In genomic region chr17:60305141-60305540, GRCh38 we compare ENCODE assay signal across 9 cellular contexts.
DNase-seq lines count a peak whose midpoint lies in the region; ATAC-seq and TF ChIP-seq lines count a peak whose summit lies in the region.
"Had no signal": no experiment of that assay in that cellular context is flagged by ENCODE, and none has a peak within 500 bp of the region (broad histone marks: within the 10 kb centered on the region; RNA-seq: fewer than 3 reads in every experiment).

No MANE protein-coding gene starts in this region.

- H3K27ac ChIP-seq in SU-DHL-6 (ENCODE audit: low read depth, low read length) = no peak overlapping the region
- H3K27ac ChIP-seq: cardiac muscle cell had no signal

- no peaks in the 10 kb centered on the region for H4K20me1 ChIP-seq in SU-DHL-6 (ENCODE audit: low read depth, low read length)

- H3K9me2 ChIP-seq in SU-DHL-6 (replicated peaks; ENCODE audit: insufficient read depth, low read length) = no peaks in the 10 kb centered on the region

- TF ChIP-seq CTCF in SU-DHL-6 (IDR thresholded peaks at IDR 0.05; ENCODE audit: insufficient read depth, low read length, poor library complexity, severe bottlenecking) = no peak

- DNase-seq in left lobe of liver (ENCODE audit: low spot score) = no peak
- DNase-seq in A172 (ENCODE audit: low spot score) = no peak
- no peak for DNase-seq in SK-N-DZ (ENCODE audit: low spot score)
- no peak for DNase-seq in cortex of kidney (lab: John Stamatoyannopoulos, UW)

- H3K27me3 ChIP-seq in SU-DHL-6 (ENCODE audit: low read length) = no peaks in the 10 kb centered on the region
- H3K27me3 ChIP-seq: cardiac muscle cell had no signal

- ATAC-seq in GM18505 (IDR thresholded peaks at IDR 0.05; ENCODE audit: unreplicated experiment) = peak; percentile 68
- ATAC-seq in HG02678 (IDR thresholded peaks at IDR 0.05; ENCODE audit: unreplicated experiment) = peak; percentile 48
- peak; percentile 59 for ATAC-seq in left lobe of liver
- ATAC-seq in SK-N-SH treated with all-trans-retinoic acid at 6 μM for 48 hours = no peak

- no peak overlapping the region for H3K9ac ChIP-seq in SU-DHL-6 (ENCODE audit: low read length)

- peak overlapping the region; percentile 23 for H3K4me2 ChIP-seq in SU-DHL-6 (ENCODE audit: low read depth, low read length, poor library complexity, severe bottlenecking)

- H2AFZ ChIP-seq in SU-DHL-6 (ENCODE audit: low read depth, low read length, severe bottlenecking) = peak overlapping the region; percentile 25

- H3K4me3 ChIP-seq in SU-DHL-6 (ENCODE audit: insufficient read depth, low read length, poor library complexity, severe bottlenecking) = no peak overlapping the region
- H3K4me3 ChIP-seq: cardiac muscle cell had no signal

- H3K36me3 ChIP-seq in SU-DHL-6 (ENCODE audit: low read length) = no peaks in the 10 kb centered on the region
- H3K36me3 ChIP-seq: cardiac muscle cell had no signal

- TF ChIP-seq POLR2A in GM18505 (IDR thresholded peaks at IDR 0.05; ENCODE audit: borderline replicate concordance, extremely low read depth, insufficient read depth, insufficient read length) = no peak

- H3F3A ChIP-seq in SU-DHL-6 (ENCODE audit: insufficient read depth) = no peaks in the 10 kb centered on the region

- peaks cover 12% of the 10 kb centered on the region; the same call in 1 of the 2 replicates for H3K79me2 ChIP-seq in SU-DHL-6 (ENCODE audit: insufficient read depth, low read length)

- no peaks in the 10 kb centered on the region for H3K9me3 ChIP-seq in SU-DHL-6 (ENCODE audit: insufficient read depth, low read length)

TF ChIP-seq in SK-N-SH treated with all-trans-retinoic acid at 6 μM for 48 hours, 23 proteins besides CTCF, POLR2A, EP300 and RAD21:
- TF ChIP-seq ESRRG (CRISPR knock-in tag; IDR thresholded peaks at IDR 0.05) = no peak
